Comparison of ENCODE assay signal across 21 cellular contexts in the genomic region with DNA sequence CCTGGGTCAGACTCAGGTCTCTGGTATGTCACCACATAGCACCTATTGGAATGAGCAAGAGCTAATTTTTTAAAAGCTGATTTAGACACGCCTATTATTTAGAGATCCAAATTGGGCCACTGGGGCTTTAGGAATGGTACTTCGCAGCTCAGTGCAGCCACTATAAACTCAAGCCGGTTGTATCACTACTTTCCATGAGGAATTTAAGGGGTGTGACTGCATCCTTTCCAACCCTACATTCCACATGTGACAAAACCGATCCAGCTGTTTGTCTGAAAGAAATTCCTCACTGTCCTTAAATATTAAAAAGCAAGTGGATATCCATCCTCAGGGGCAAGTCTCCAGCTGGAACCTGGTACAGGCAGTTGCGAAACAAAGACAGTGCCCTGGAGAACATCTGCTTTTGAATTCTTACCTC. TPM values are rescaled to one million over a fixed set of nuclear protein-coding genes. Genes with fewer than 3 reads are reported as not detected.
DNase-seq lines count a peak whose midpoint lies in the region; ATAC-seq and TF ChIP-seq lines count a peak whose summit lies in the region.
"Had no signal": no experiment of that assay in that cellular context is flagged by ENCODE, and none has a peak within 500 bp of the region (broad histone marks: within the 10 kb centered on the region; RNA-seq: fewer than 3 reads in every experiment).

No MANE protein-coding gene starts in this region.

- H3K27me3 Mint-ChIP-seq in osteocyte (ENCODE audit: unreplicated experiment) (no peaks in the 10 kb centered on the region), endothelial cell (ENCODE audit: unreplicated experiment) (no peaks in the 10 kb centered on the region)
- no peaks in the 10 kb centered on the region for H3K27me3 Mint-ChIP-seq in activated CD8-positive, alpha-beta T cell treated with anti-CD3 and anti-CD28 coated beads for 36 hours

- intact Hi-C loops in activated CD8-positive, alpha-beta T cell treated with anti-CD3 and anti-CD28 coated beads for 36 hours (cut with micrococcal nuclease): no loop called here

- H3K4me1 Mint-ChIP-seq in osteocyte (ENCODE audit: unreplicated experiment) (peaks cover 89% of the 10 kb centered on the region), endothelial cell (ENCODE audit: unreplicated experiment) (no peaks in the 10 kb centered on the region)
- H3K4me1 Mint-ChIP-seq in activated CD8-positive, alpha-beta T cell treated with anti-CD3 and anti-CD28 coated beads for 36 hours (ENCODE audit: low read depth): no peaks in the 10 kb centered on the region
- H3K4me1 Mint-ChIP-seq: GM23338 had no signal

- H3K4me1 ChIP-seq in ACC112 (ENCODE audit: control insufficient read depth, insufficient read depth, low read length, unreplicated experiment): peaks cover 66% of the 10 kb centered on the region
- H3K4me1 ChIP-seq: adrenal gland, prostate gland had no signal

- POLR2A ChIA-PET in activated CD8-positive, alpha-beta T cell treated with anti-CD3 and anti-CD28 coated beads for 36 hours (lab: Charles Lee): no interaction called here

- H3K36me3 Mint-ChIP-seq in osteocyte (ENCODE audit: unreplicated experiment): peaks cover 61% of the 10 kb centered on the region
- no peaks in the 10 kb centered on the region for H3K36me3 Mint-ChIP-seq in endothelial cell (ENCODE audit: low read depth, unreplicated experiment)
- no peaks in the 10 kb centered on the region for H3K36me3 Mint-ChIP-seq in activated CD8-positive, alpha-beta T cell treated with anti-CD3 and anti-CD28 coated beads for 36 hours (ENCODE audit: low read depth)

- CTCF ChIA-PET in activated CD8-positive, alpha-beta T cell treated with anti-CD3 and anti-CD28 coated beads for 36 hours (lab: Charles Lee): no interaction called here

- H3K79me2 ChIP-seq in ACC112 (ENCODE audit: control insufficient read depth, insufficient read depth, low read length, unreplicated experiment): peaks cover 74% of the 10 kb centered on the region

- no peaks in the 10 kb centered on the region for H3K27me3 ChIP-seq in ACC112 (ENCODE audit: insufficient read depth, low read length)
- H3K27me3 ChIP-seq: adrenal gland had no signal

- no peak for TF ChIP-seq CTCF in foreskin fibroblast (IDR thresholded peaks at IDR 0.05; ENCODE audit: low read depth, low read length)
- TF ChIP-seq CTCF in osteocyte (IDR thresholded peaks at IDR 0.05): no peak
- TF ChIP-seq CTCF in endothelial cell (IDR thresholded peaks at IDR 0.05; ENCODE audit: unreplicated experiment): no peak
- TF ChIP-seq CTCF in activated CD8-positive, alpha-beta T cell treated with anti-CD3 and anti-CD28 coated beads for 36 hours (IDR thresholded peaks at IDR 0.05): no peak

- H3K9me3 Mint-ChIP-seq in osteocyte (ENCODE audit: unreplicated experiment): no peaks in the 10 kb centered on the region
- H3K9me3 Mint-ChIP-seq in endothelial cell (ENCODE audit: unreplicated experiment): no peaks in the 10 kb centered on the region
- H3K9me3 Mint-ChIP-seq in activated CD8-positive, alpha-beta T cell treated with anti-CD3 and anti-CD28 coated beads for 36 hours: no peaks in the 10 kb centered on the region
- H3K9me3 Mint-ChIP-seq: activated T-cell treated with anti-CD3 and anti-CD28 coated beads, Interleukin-2, amount 50 U/mL, for 4 hours; GM23338 had no signal

- DNase-seq in RPMI7951 (ENCODE audit: low read depth): peak; percentile 59
- peak in 1 of 2 donors; percentile 73 for DNase-seq in foreskin fibroblast
- DNase-seq in osteocyte (ENCODE audit: extremely low spot score, unreplicated experiment): no peak
- DNase-seq in endothelial cell (ENCODE audit: low spot score): no peak
- no peak for DNase-seq in activated CD8-positive, alpha-beta T cell treated with anti-CD3 and anti-CD28 coated beads for 36 hours
- no peak for DNase-seq in SIG-M5 treated with dmso at 0.1 percent for 504 hours (lab: John Stamatoyannopoulos, UW; ENCODE audit: unreplicated experiment)
- DNase-seq: activated CD4-positive, alpha-beta T cell treated with anti-CD3 and anti-CD28 coated beads for 1 hour; activated T-cell treated with anti-CD3 and anti-CD28 coated beads, Interleukin-2, amount 50 U/mL, for 4 hours; adrenal gland; dermis blood vessel endothelial cell; Karpas-422; NCI-H146; NCI-H510A treated with DMSO at 0.1 percent for 48 hours; stimulated activated CD4-positive, alpha-beta T cell treated with anti-CD3 and anti-CD28 coated beads, Interleukin-4, amount 100 ng/mL, for 1 hour; T-helper 1 cell had no signal

- H3K36me3 ChIP-seq in ACC112 (ENCODE audit: insufficient read depth, low read length): peaks cover 27% of the 10 kb centered on the region
- H3K36me3 ChIP-seq: adrenal gland, prostate gland had no signal

- H3K27ac ChIP-seq in ACC112 (ENCODE audit: low read depth, low read length): peak overlapping the region; percentile 52
- H3K27ac ChIP-seq: prostate gland had no signal

- H3K4me3 ChIP-seq in ACC112 (ENCODE audit: low read depth, low read length) (peak overlapping the region; percentile 58), foreskin fibroblast (ENCODE audit: low read depth in 1 of 2, low read length in 2 of 2) (peak overlapping the region; percentile 14 to 45)
- H3K4me3 ChIP-seq: adrenal gland, GM23338, prostate gland had no signal

- ATAC-seq in activated CD8-positive, alpha-beta T cell treated with anti-CD3 and anti-CD28 coated beads for 36 hours: no peak
- no peak for ATAC-seq in GM21825 (IDR thresholded peaks at IDR 0.05; ENCODE audit: unreplicated experiment)
- ATAC-seq: activated T-cell treated with anti-CD3 and anti-CD28 coated beads, Interleukin-2, amount 50 U/mL, for 4 hours; GM23338; Panc1 had no signal

- no peak overlapping the region for H2AFZ ChIP-seq in ACC112 (ENCODE audit: low read length, unreplicated experiment)
- H2AFZ ChIP-seq: GM23338 had no signal

- H3K4me3 Mint-ChIP-seq in osteocyte (ENCODE audit: unreplicated experiment) (peak overlapping the region; percentile 59), endothelial cell (ENCODE audit: unreplicated experiment) (no peak overlapping the region)
- no peak overlapping the region for H3K4me3 Mint-ChIP-seq in activated CD8-positive, alpha-beta T cell treated with anti-CD3 and anti-CD28 coated beads for 36 hours
- H3K4me3 Mint-ChIP-seq: activated T-cell treated with anti-CD3 and anti-CD28 coated beads, Interleukin-2, amount 50 U/mL, for 4 hours; GM23338 had no signal

- peak overlapping the region; percentile 79 for H3K27ac Mint-ChIP-seq in osteocyte (ENCODE audit: unreplicated experiment)
- no peak overlapping the region for H3K27ac Mint-ChIP-seq in endothelial cell (ENCODE audit: unreplicated experiment)
- no peak overlapping the region for H3K27ac Mint-ChIP-seq in activated CD8-positive, alpha-beta T cell treated with anti-CD3 and anti-CD28 coated beads for 36 hours
- H3K27ac Mint-ChIP-seq: GM23338 had no signal

RNA-seq across cellular contexts. Expression of gene VGLL3, which starts 12.8 kb away (rescaled TPM):
- 10.4 and 19.8 TPM in 2 replicates for total RNA-seq in RPMI7951 (2014; rRNA removed; shearing (Covaris generic))
- 528 and 587 TPM in 2 replicates for total RNA-seq in osteocyte
- 0.36 TPM for total RNA-seq in endothelial cell (ENCODE audit: unreplicated experiment)
- total RNA-seq in activated CD8-positive, alpha-beta T cell treated with anti-CD3 and anti-CD28 coated beads for 36 hours: not detected
- total RNA-seq: A172 had no signal

Comparison
In these comparisons a context has a peak if more than half of its experiments do, and no peak if none do; other contexts are left out.
1. RNA of gene VGLL3, which starts 12.8 kb away (total RNA-seq): 528 to 587 TPM in osteocyte; 10.4 to 19.8 TPM in RPMI7951, 0.36 TPM in endothelial cell (single experiment) and not detected in activated CD8-positive, alpha-beta T cell treated with anti-CD3 and anti-CD28 coated beads for 36 hours; every median in the first group is over 10 times any median in the second.